1 cellular context compared by ENCODE assay signal in the genomic region with DNA sequence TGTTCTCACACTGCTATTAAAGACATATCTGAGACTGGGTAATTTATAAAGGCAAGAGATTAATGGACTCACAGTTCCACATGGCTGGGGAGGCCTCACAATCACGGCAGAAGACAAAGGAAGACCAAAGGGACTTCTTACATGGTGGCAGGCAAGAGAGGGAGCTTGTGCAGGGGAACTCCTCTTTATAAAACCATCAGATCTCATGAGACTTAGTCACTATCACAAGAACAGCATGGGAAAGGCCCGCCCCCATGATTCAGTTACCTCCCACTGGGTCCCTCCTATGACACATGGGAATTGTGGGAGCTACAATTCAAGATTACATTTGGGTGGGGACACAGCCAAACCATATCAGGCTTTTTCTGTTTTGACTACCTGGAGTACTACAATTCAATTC.
TF ChIP-seq lines count a peak whose summit lies in the region.

No MANE protein-coding gene starts in this region.

TF ChIP-seq in GM12878, 131 proteins besides CTCF, POLR2A, EP300 and RAD21:
- TF ChIP-seq, protein P1, sequence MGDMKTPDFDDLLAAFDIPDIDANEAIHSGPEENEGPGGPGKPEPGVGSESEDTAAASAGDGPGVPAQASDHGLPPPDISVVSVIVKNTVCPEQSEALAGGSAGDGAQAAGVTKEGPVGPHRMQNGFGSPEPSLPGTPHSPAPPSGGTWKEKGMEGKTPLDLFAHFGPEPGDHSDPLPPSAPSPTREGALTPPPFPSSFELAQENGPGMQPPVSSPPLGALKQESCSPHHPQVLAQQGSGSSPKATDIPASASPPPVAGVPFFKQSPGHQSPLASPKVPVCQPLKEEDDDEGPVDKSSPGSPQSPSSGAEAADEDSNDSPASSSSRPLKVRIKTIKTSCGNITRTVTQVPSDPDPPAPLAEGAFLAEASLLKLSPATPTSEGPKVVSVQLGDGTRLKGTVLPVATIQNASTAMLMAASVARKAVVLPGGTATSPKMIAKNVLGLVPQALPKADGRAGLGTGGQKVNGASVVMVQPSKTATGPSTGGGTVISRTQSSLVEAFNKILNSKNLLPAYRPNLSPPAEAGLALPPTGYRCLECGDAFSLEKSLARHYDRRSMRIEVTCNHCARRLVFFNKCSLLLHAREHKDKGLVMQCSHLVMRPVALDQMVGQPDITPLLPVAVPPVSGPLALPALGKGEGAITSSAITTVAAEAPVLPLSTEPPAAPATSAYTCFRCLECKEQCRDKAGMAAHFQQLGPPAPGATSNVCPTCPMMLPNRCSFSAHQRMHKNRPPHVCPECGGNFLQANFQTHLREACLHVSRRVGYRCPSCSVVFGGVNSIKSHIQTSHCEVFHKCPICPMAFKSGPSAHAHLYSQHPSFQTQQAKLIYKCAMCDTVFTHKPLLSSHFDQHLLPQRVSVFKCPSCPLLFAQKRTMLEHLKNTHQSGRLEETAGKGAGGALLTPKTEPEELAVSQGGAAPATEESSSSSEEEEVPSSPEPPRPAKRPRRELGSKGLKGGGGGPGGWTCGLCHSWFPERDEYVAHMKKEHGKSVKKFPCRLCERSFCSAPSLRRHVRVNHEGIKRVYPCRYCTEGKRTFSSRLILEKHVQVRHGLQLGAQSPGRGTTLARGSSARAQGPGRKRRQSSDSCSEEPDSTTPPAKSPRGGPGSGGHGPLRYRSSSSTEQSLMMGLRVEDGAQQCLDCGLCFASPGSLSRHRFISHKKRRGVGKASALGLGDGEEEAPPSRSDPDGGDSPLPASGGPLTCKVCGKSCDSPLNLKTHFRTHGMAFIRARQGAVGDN (IDR thresholded peaks at IDR 0.05): 0 out of 2 replicates have a peak, but pooled peaks have one; percentile 3
- peak; percentile 89 for TF ChIP-seq MEF2B (IDR thresholded peaks at IDR 0.05; ENCODE audit: partially characterized antibody, poor library complexity, severe bottlenecking)
